ENCODE assay signal across 8 cellular contexts in the genomic region with DNA sequence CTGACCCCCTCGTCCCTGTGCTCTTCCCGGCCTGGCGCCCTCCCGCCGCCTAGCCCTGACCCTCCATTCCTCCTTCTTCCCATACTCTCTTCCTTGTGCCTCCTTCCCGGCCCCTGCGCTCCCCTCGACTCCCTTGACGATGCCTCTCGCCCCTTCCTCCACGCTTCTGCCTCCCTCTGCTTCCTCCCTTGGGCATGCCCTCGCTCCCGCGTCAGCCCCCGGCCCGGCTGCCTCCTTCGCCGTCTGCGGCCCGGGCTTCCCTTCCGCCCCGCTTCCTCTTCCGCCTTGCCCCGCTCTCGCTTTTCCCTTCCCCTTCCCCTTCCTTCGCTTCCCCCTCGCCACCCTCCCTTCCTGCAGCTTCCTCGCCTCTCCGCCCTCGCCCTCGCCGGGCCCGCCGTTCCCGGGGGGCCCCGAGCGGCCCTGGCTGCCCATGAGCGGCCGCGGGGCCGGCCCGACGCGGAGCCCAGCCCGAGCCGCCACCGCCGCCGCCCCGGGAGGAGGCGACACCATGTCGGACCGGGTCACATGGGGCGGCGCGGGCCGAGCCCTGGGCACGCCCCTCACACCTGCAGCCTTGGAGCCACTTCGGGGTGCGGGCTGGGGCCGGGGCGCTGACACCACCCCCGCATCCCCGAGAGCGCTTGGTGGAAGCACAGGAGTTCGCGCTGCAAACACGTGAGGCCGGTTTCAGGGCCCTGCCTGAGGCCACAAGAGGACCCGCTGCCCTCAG. TPM values are rescaled to one million over a fixed set of nuclear protein-coding genes. Genes with fewer than 3 reads are reported as not detected.
DNase-seq lines count a peak whose midpoint lies in the region; ATAC-seq and TF ChIP-seq lines count a peak whose summit lies in the region.

TSS of gene FBXW4 (minus strand) at position 497 of the 730 bp plus-strand sequence. CDS start at position 432, 65 bp downstream.

- peak within 1 kb of the TSS; percentile 95 to 99 (median 99) for H3K27ac ChIP-seq in Peyer's patch
- H3K27ac ChIP-seq in neural cell (ENCODE audit: low read length): peak within 1 kb of the TSS; percentile 77

- peak within 1 kb of the TSS; percentile 95 for H3K4me3 Mint-ChIP-seq in activated T-helper 2 cell treated with anti-CD3 and anti-CD28 coated beads, Interferon-gamma antibody, Interleukin-2, Interleukin-4, amounts not matched to agents 10 μg/mL and 5 μg/mL and 100 μg/mL, durations not matched to agents 14 hours and 24 hours and 36 hours (ENCODE audit: low read depth)
- peak within 1 kb of the TSS; percentile 96 to 98 for H3K4me3 Mint-ChIP-seq in stimulated activated naive CD8-positive, alpha-beta T cell treated with anti-CD3 and anti-CD28 coated beads, Interleukin-15, amount 100 ng/mL, for 72 hours

- H3K4me1 ChIP-seq in Peyer's patch: peaks cover 0 to 28% (median 6%) of the 10 kb centered on the region in 4 donors

- TF ChIP-seq RAD21 in neural cell (conservative IDR thresholded peaks at IDR 0.05): no peak

- H3K9me3 ChIP-seq in Peyer's patch (no peaks in the 10 kb centered on the region), neural cell (ENCODE audit: low read length) (no peaks in the 10 kb centered on the region)

- H3K27me3 Mint-ChIP-seq in activated T-helper 2 cell treated with anti-CD3 and anti-CD28 coated beads, Interferon-gamma antibody, Interleukin-2, Interleukin-4, amounts not matched to agents 10 μg/mL and 5 μg/mL and 100 μg/mL, durations not matched to agents 14 hours and 24 hours and 36 hours (ENCODE audit: low read depth): no peaks in the 10 kb centered on the region
- no peaks in the 10 kb centered on the region for H3K27me3 Mint-ChIP-seq in stimulated activated naive CD8-positive, alpha-beta T cell treated with anti-CD3 and anti-CD28 coated beads, Interleukin-15, amount 100 ng/mL, for 72 hours

- H3K9me3 Mint-ChIP-seq in activated T-helper 2 cell treated with anti-CD3 and anti-CD28 coated beads, Interferon-gamma antibody, Interleukin-2, Interleukin-4, amounts not matched to agents 10 μg/mL and 5 μg/mL and 100 μg/mL, durations not matched to agents 14 hours and 24 hours and 36 hours: no peaks in the 10 kb centered on the region
- no peaks in the 10 kb centered on the region for H3K9me3 Mint-ChIP-seq in stimulated activated naive CD8-positive, alpha-beta T cell treated with anti-CD3 and anti-CD28 coated beads, Interleukin-15, amount 100 ng/mL, for 72 hours

- ATAC-seq in GM18907 (IDR thresholded peaks at IDR 0.05; ENCODE audit: unreplicated experiment) (peak; percentile 74), HG03135 (IDR thresholded peaks at IDR 0.05; ENCODE audit: unreplicated experiment) (peak; percentile 59)
- ATAC-seq in stimulated activated naive CD8-positive, alpha-beta T cell treated with anti-CD3 and anti-CD28 coated beads, Interleukin-15, amount 100 ng/mL, for 72 hours: peak; percentile 80

- peak within 1 kb of the TSS; percentile 57 for H3K4me2 ChIP-seq in neural cell (ENCODE audit: low read length)

- no peak for TF ChIP-seq CTCF in Peyer's patch (IDR thresholded peaks at IDR 0.05)
- TF ChIP-seq CTCF in fibroblast of the aortic adventitia (IDR thresholded peaks at IDR 0.05; ENCODE audit: insufficient read depth, low read length): no peak
- TF ChIP-seq CTCF in neural cell (IDR thresholded peaks at IDR 0.05; ENCODE audit: poor library complexity, severe bottlenecking): no peak

- peak within 1 kb of the TSS; percentile 96 for H3K27ac Mint-ChIP-seq in activated T-helper 2 cell treated with anti-CD3 and anti-CD28 coated beads, Interferon-gamma antibody, Interleukin-2, Interleukin-4, amounts not matched to agents 10 μg/mL and 5 μg/mL and 100 μg/mL, durations not matched to agents 14 hours and 24 hours and 36 hours
- peak within 1 kb of the TSS; percentile 99 to 100 for H3K27ac Mint-ChIP-seq in stimulated activated naive CD8-positive, alpha-beta T cell treated with anti-CD3 and anti-CD28 coated beads, Interleukin-15, amount 100 ng/mL, for 72 hours

- H3K4me3 ChIP-seq in Peyer's patch (peak within 1 kb of the TSS; percentile 67 to 97 (median 94)), fibroblast of the aortic adventitia (ENCODE audit: low read depth, low read length) (peak within 1 kb of the TSS; percentile 88), neural cell (ENCODE audit: low read length) (peak within 1 kb of the TSS; percentile 71)

- intact Hi-C loops in activated T-helper 2 cell treated with anti-CD3 and anti-CD28 coated beads, Interferon-gamma antibody, Interleukin-2, Interleukin-4, amounts not matched to agents 10 μg/mL and 5 μg/mL and 100 μg/mL, durations not matched to agents 14 hours and 24 hours and 36 hours (cut with micrococcal nuclease): loop anchor here (5.0 to 10.0 kb wide), 2 partner anchors 87 to 420 kb away; partner anchors contain the start of gene NPM3

- no peak for TF ChIP-seq EP300 in neural cell (conservative IDR thresholded peaks at IDR 0.05; ENCODE audit: poor library complexity, severe bottlenecking)

- H3K27me3 ChIP-seq in Peyer's patch: no peaks in the 10 kb centered on the region
- H3K27me3 ChIP-seq in neural cell (ENCODE audit: insufficient read depth, low read depth, low read length): peaks cover 15% of the 10 kb centered on the region

- H3K9ac ChIP-seq in neural cell (ENCODE audit: low read length): peak within 1 kb of the TSS; percentile 83

- no peaks in the 10 kb centered on the region for H3K36me3 ChIP-seq in Peyer's patch
- H3K36me3 ChIP-seq in neural cell (ENCODE audit: insufficient read depth, low read length): no peaks in the 10 kb centered on the region

- no peaks in the 10 kb centered on the region for H3K9me2 ChIP-seq in neural cell (ENCODE audit: insufficient read depth, low read length)

- no peaks in the 10 kb centered on the region for H3F3A ChIP-seq in neural cell (ENCODE audit: insufficient read depth, low read length, poor library complexity, severe bottlenecking)

- DNase-seq in AG08396 (ENCODE audit: low spot score) (peak; percentile 76), Peyer's patch (peak; percentile 82 to 88 (median 86)), fibroblast of the aortic adventitia (ENCODE audit: low read depth) (peak; percentile 45)
- peak; percentile 57 for DNase-seq in activated T-helper 2 cell treated with anti-CD3 and anti-CD28 coated beads, Interferon-gamma antibody, Interleukin-2, Interleukin-4, amounts not matched to agents 10 μg/mL and 5 μg/mL and 100 μg/mL, durations not matched to agents 14 hours and 24 hours and 36 hours (ENCODE audit: low spot score)
- peak; percentile 69 to 77 for DNase-seq in stimulated activated naive CD8-positive, alpha-beta T cell treated with anti-CD3 and anti-CD28 coated beads, Interleukin-15, amount 100 ng/mL, for 72 hours

- H2AFZ ChIP-seq in neural cell (ENCODE audit: low read depth, low read length): peak within 1 kb of the TSS; percentile 97

- TF ChIP-seq POLR2A in Peyer's patch (IDR thresholded peaks at IDR 0.05): peak; percentile 13 to 90

- H3K79me2 ChIP-seq in neural cell (replicated peaks; ENCODE audit: insufficient read depth, low read length): no peaks in the 10 kb centered on the region

- no peaks in the 10 kb centered on the region for H4K20me1 ChIP-seq in neural cell (ENCODE audit: insufficient read depth)

- H3K36me3 Mint-ChIP-seq in activated T-helper 2 cell treated with anti-CD3 and anti-CD28 coated beads, Interferon-gamma antibody, Interleukin-2, Interleukin-4, amounts not matched to agents 10 μg/mL and 5 μg/mL and 100 μg/mL, durations not matched to agents 14 hours and 24 hours and 36 hours (ENCODE audit: low read depth): peaks cover 14% of the 10 kb centered on the region

- peaks cover 16% of the 10 kb centered on the region for H3K4me1 Mint-ChIP-seq in activated T-helper 2 cell treated with anti-CD3 and anti-CD28 coated beads, Interferon-gamma antibody, Interleukin-2, Interleukin-4, amounts not matched to agents 10 μg/mL and 5 μg/mL and 100 μg/mL, durations not matched to agents 14 hours and 24 hours and 36 hours (ENCODE audit: low read depth)
- peaks cover 52% of the 10 kb centered on the region for H3K4me1 Mint-ChIP-seq in stimulated activated naive CD8-positive, alpha-beta T cell treated with anti-CD3 and anti-CD28 coated beads, Interleukin-15, amount 100 ng/mL, for 72 hours

TF ChIP-seq in neural cell, 6 proteins besides CTCF, POLR2A, EP300 and RAD21:
- TF ChIP-seq, protein P1, sequence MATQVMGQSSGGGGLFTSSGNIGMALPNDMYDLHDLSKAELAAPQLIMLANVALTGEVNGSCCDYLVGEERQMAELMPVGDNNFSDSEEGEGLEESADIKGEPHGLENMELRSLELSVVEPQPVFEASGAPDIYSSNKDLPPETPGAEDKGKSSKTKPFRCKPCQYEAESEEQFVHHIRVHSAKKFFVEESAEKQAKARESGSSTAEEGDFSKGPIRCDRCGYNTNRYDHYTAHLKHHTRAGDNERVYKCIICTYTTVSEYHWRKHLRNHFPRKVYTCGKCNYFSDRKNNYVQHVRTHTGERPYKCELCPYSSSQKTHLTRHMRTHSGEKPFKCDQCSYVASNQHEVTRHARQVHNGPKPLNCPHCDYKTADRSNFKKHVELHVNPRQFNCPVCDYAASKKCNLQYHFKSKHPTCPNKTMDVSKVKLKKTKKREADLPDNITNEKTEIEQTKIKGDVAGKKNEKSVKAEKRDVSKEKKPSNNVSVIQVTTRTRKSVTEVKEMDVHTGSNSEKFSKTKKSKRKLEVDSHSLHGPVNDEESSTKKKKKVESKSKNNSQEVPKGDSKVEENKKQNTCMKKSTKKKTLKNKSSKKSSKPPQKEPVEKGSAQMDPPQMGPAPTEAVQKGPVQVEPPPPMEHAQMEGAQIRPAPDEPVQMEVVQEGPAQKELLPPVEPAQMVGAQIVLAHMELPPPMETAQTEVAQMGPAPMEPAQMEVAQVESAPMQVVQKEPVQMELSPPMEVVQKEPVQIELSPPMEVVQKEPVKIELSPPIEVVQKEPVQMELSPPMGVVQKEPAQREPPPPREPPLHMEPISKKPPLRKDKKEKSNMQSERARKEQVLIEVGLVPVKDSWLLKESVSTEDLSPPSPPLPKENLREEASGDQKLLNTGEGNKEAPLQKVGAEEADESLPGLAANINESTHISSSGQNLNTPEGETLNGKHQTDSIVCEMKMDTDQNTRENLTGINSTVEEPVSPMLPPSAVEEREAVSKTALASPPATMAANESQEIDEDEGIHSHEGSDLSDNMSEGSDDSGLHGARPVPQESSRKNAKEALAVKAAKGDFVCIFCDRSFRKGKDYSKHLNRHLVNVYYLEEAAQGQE (IDR thresholded peaks at IDR 0.05; ENCODE audit: borderline replicate concordance): no peak
- TF ChIP-seq POLR2AphosphoS5 (IDR thresholded peaks at IDR 0.05): peak; percentile 21

RNA-seq across cellular contexts. Expression of gene FBXW4, which starts in this region (rescaled TPM):
- total RNA-seq in Peyer's patch (100 to 1,000 TPM in 1 of 4 donors, 10 to 100 TPM in 3; 28.0 to 106 (median 58.1) TPM), fibroblast of the aortic adventitia (ENCODE audit: low replicate concordance) (27.4 and 35.2 TPM in 2 replicates)
- total RNA-seq in activated T-helper 2 cell treated with anti-CD3 and anti-CD28 coated beads, Interferon-gamma antibody, Interleukin-2, Interleukin-4, amounts not matched to agents 10 μg/mL and 5 μg/mL and 100 μg/mL, durations not matched to agents 14 hours and 24 hours and 36 hours: 35.8 and 37.7 TPM in 2 replicates
- 7.7 and 11.8 TPM in 2 replicates for polyA plus RNA-seq in neural cell
- 18.1 and 24.1 TPM in 2 replicates for polyA minus RNA-seq in neural cell

Comparison
In these comparisons a context has a peak if more than half of its experiments do, and no peak if none do; other contexts are left out.
1. Peak in every context shown above with its lines: DNase-seq, ATAC-seq, H3K4me3 ChIP-seq and H3K27ac ChIP-seq.